ENCODE assay signal across 23 cellular contexts in the genomic region with DNA sequence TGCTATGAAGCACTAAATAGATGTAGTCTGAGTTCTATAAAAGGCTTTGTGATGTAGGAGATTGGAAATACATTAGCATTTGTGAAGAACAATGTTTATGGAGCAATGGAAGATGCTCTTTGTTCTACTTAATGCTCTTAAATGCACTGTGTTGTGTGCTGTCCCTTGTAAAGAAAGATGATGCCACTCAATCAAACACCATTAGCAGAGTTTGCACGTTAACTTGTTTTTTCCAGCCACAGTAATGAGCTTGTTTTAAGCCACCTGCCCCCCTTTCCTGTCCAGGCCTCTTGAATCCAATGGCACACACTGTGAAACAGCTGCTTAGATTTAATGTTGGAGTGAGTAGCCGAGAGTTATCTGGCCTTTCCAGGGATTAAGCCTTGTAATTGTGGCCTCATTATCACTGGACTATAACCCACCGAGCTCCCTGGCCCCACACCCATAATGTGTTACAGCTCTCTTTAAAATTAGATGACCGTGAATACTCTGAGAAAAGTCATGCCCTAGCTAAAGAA.
DNase-seq lines count a peak whose midpoint lies in the region; ATAC-seq and TF ChIP-seq lines count a peak whose summit lies in the region.
"Had no signal": no experiment of that assay in that cellular context is flagged by ENCODE, and none has a peak within 500 bp of the region (broad histone marks: within the 10 kb centered on the region; RNA-seq: fewer than 3 reads in every experiment).

No MANE protein-coding gene starts in this region.

- H3K4me3 ChIP-seq in upper lobe of left lung = no peak overlapping the region
- H3K4me3 ChIP-seq: BLaER1, lung, prostate gland, spleen had no signal

- no peak overlapping the region for H3K14ac ChIP-seq in H9 (ENCODE audit: insufficient read depth, low read length)

- H3K9me3 Mint-ChIP-seq in H9 (no peaks in the 10 kb centered on the region; a peak in 1 of 5 replicates), nephron progenitor cell (peaks cover 4% of the 10 kb centered on the region)
- H3K9me3 Mint-ChIP-seq: activated CD4-positive, alpha-beta T cell treated with anti-CD3 and anti-CD28 coated beads, Interleukin-2, amount 10 ng/mL, durations not matched to agents 7 days and 5 days; immature natural killer cell had no signal

- no CpG with 5 or more reads among the region's 4 CpGs for WGBS in H9 (ENCODE audit: extremely low coverage, insufficient read length, low lambda C conversion rate)
- 62 to 69% methylated on average over 4 of the region's 4 CpGs for WGBS in upper lobe of left lung, 2 donors

- no peaks in the 10 kb centered on the region for H3K79me2 ChIP-seq in H9 (ENCODE audit: insufficient read depth, low read length)

- DNase-seq in H9 = no peak
- DNase-seq in NCI-H146 treated with DMSO at 0.1 percent for 48 hours (lab: John Stamatoyannopoulos, UW; ENCODE audit: unreplicated experiment) = peak; percentile 27
- DNase-seq in NCI-H748 treated with DMSO at 0.1 percent for 48 hours (lab: John Stamatoyannopoulos, UW) = peak; percentile 96
- DNase-seq in nephron progenitor cell = no peak
- no peak for DNase-seq in HEK293T (ENCODE audit: extremely low spot score)
- no peak for DNase-seq in activated CD8-positive, alpha-beta memory T cell treated with anti-CD3 and anti-CD28 coated beads for 24 hours
- no peak for DNase-seq in upper lobe of left lung
- DNase-seq: activated CD4-positive, alpha-beta T cell treated with anti-CD3 and anti-CD28 coated beads, Interleukin-2, amount 10 ng/mL, durations not matched to agents 7 days and 5 days; activated naive CD4-positive, alpha-beta T cell treated with anti-CD3 and anti-CD28 coated beads, Interleukin-2, amount 50 U/mL, for 16 hours; erythroblast; GOT3; immature natural killer cell; naive B cell; NCI-H2029; spleen; stimulated activated naive CD4-positive, alpha-beta T cell; trophoblast cell had no signal

- H3K36me3 ChIP-seq in upper lobe of left lung = no peaks in the 10 kb centered on the region
- H3K36me3 ChIP-seq: BLaER1, prostate gland, spleen had no signal

- no peak overlapping the region for H3K56ac ChIP-seq in H9 (ENCODE audit: insufficient read length, low read depth, low read length)

- H4K8ac ChIP-seq in H9 (replicated peaks; ENCODE audit: insufficient read length, low read depth, low read length) = no peak overlapping the region

- peaks cover 0 to 7% (median 3%) of the 10 kb centered on the region in 3 experiments; a peak in 3 of 7 replicates for H3K36me3 Mint-ChIP-seq in H9 (ENCODE audit: insufficient read depth in 1 of 3, low read depth in 3 of 3)
- H3K36me3 Mint-ChIP-seq in nephron progenitor cell (ENCODE audit: low read depth) = no peaks in the 10 kb centered on the region
- H3K36me3 Mint-ChIP-seq: immature natural killer cell, naive B cell had no signal

- TF ChIP-seq EP300 in upper lobe of left lung (IDR thresholded peaks at IDR 0.05) = no peak

- ATAC-seq in GM21619 (IDR thresholded peaks at IDR 0.05; ENCODE audit: unreplicated experiment) = no peak
- no peak for ATAC-seq in upper lobe of left lung (ENCODE audit: low FRiP score in 2 of 2)
- ATAC-seq: SK-N-SH treated with all-trans-retinoic acid at 6 μM for 48 hours had no signal

- H3K27me3 Mint-ChIP-seq in H9 (ENCODE audit: low read depth) = no peaks in the 10 kb centered on the region
- H3K27me3 Mint-ChIP-seq in nephron progenitor cell (ENCODE audit: low read depth, poor library complexity) = no peaks in the 10 kb centered on the region
- H3K27me3 Mint-ChIP-seq: naive B cell had no signal

- H3K79me1 ChIP-seq in H9 (ENCODE audit: insufficient read depth, low read depth, low read length, poor library complexity, severe bottlenecking) = no peaks in the 10 kb centered on the region

- no peak overlapping the region for H2BK120ac ChIP-seq in H9 (ENCODE audit: low read depth, low read length, poor library complexity, severe bottlenecking)

- no peak overlapping the region for H3T11ph ChIP-seq in H9 (ENCODE audit: low read length)

- H2BK5ac ChIP-seq in H9 (ENCODE audit: insufficient read length, low read length) = no peak overlapping the region

- H3K27ac ChIP-seq in H9 (ENCODE audit: insufficient read length, low read depth, low read length) (no peak overlapping the region), upper lobe of left lung (no peak overlapping the region)
- H3K27ac ChIP-seq: BLaER1, KMS-11, prostate gland, spleen had no signal

- H3K23me2 ChIP-seq in H9 (ENCODE audit: insufficient read length, low read depth, low read length, poor library complexity, severe bottlenecking) = no peaks in the 10 kb centered on the region

- H3K9ac ChIP-seq in H9 (ENCODE audit: extremely low read depth, insufficient read length, low read length) = no peak overlapping the region
- H3K9ac ChIP-seq: BLaER1, KMS-11 had no signal

- H3K23ac ChIP-seq in H9 (ENCODE audit: insufficient read length, low read depth, low read length) = no peak overlapping the region

- H3K18ac ChIP-seq in H9 (ENCODE audit: insufficient read length, low read depth, low read length) = no peak overlapping the region

- no peak overlapping the region for H2BK20ac ChIP-seq in H9 (ENCODE audit: low read depth, low read length, poor library complexity, severe bottlenecking)

- no peak overlapping the region for H4K91ac ChIP-seq in H9 (ENCODE audit: insufficient read length, low read depth, low read length)

- H2BK12ac ChIP-seq in H9 (ENCODE audit: insufficient read length, low read depth, low read length) = no peak overlapping the region

- H2BK15ac ChIP-seq in H9 (ENCODE audit: low read depth, low read length) = no peak overlapping the region

- TF ChIP-seq POLR2A in upper lobe of left lung (IDR thresholded peaks at IDR 0.05) = no peak

- H3K9me3 ChIP-seq in H9 (ENCODE audit: control insufficient read depth, low read depth, low read length) (no peaks in the 10 kb centered on the region), upper lobe of left lung (no peaks in the 10 kb centered on the region)
- H3K9me3 ChIP-seq: BLaER1, prostate gland, spleen had no signal

- POLR2A ChIA-PET in HEK293T (lab: Yijun Ruan, JAX) = no interaction called here

- CTCF ChIA-PET in HEK293T (lab: Yijun Ruan, JAX) = no interaction called here

- TF ChIP-seq CTCF in H9 (conservative IDR thresholded peaks at IDR 0.05) = no peak
- no peak for TF ChIP-seq CTCF in nephron progenitor cell (IDR thresholded peaks at IDR 0.05)
- TF ChIP-seq CTCF in upper lobe of left lung (IDR thresholded peaks at IDR 0.05) = no peak

- no peak overlapping the region for H2AK5ac ChIP-seq in H9 (ENCODE audit: insufficient read length, low read length)

- H4K20me1 ChIP-seq in H9 (ENCODE audit: control insufficient read depth, insufficient read depth, insufficient read length) = no peaks in the 10 kb centered on the region
- H4K20me1 ChIP-seq: BLaER1 had no signal

- H3K4me3 Mint-ChIP-seq in H9 (no peak overlapping the region), nephron progenitor cell (no peak overlapping the region)
- H3K4me3 Mint-ChIP-seq: activated CD4-positive, alpha-beta T cell treated with anti-CD3 and anti-CD28 coated beads, Interleukin-2, amount 10 ng/mL, durations not matched to agents 7 days and 5 days; immature natural killer cell; naive B cell had no signal

- no peak overlapping the region for H3K4ac ChIP-seq in H9 (ENCODE audit: low read depth, low read length)

- no peak overlapping the region for H4K5ac ChIP-seq in H9 (ENCODE audit: insufficient read length, low read depth, low read length)

- peak overlapping the region; percentile 33 to 87 (median 50); a peak in 5 of 7 replicates for H3K27ac Mint-ChIP-seq in H9
- H3K27ac Mint-ChIP-seq in nephron progenitor cell = peak overlapping the region; percentile 64
- H3K27ac Mint-ChIP-seq: activated CD4-positive, alpha-beta T cell treated with anti-CD3 and anti-CD28 coated beads, Interleukin-2, amount 10 ng/mL, durations not matched to agents 7 days and 5 days; immature natural killer cell; naive B cell had no signal

- H3K4me2 ChIP-seq in H9 (ENCODE audit: insufficient read depth, insufficient read length, low read length) = peak overlapping the region; percentile 37
- H3K4me2 ChIP-seq: BLaER1, KMS-11 had no signal

- H3K4me1 ChIP-seq in H9 (ENCODE audit: insufficient read depth, low read length) (no peaks in the 10 kb centered on the region; the same call in 1 of the 2 replicates), upper lobe of left lung (no peaks in the 10 kb centered on the region)
- H3K4me1 ChIP-seq: BLaER1, prostate gland, spleen had no signal

- no peaks in the 10 kb centered on the region for H3K27me3 ChIP-seq in H9 (ENCODE audit: insufficient read depth, low read length)
- H3K27me3 ChIP-seq in upper lobe of left lung = no peaks in the 10 kb centered on the region
- H3K27me3 ChIP-seq: spleen had no signal

- H2AFZ ChIP-seq in H9 (ENCODE audit: low read length) = no peak overlapping the region

- H3K4me1 Mint-ChIP-seq in H9 (peaks cover 24 to 41% of the 10 kb centered on the region in 2 experiments), nephron progenitor cell (peaks cover 19% of the 10 kb centered on the region)
- H3K4me1 Mint-ChIP-seq: activated CD4-positive, alpha-beta T cell treated with anti-CD3 and anti-CD28 coated beads, Interleukin-2, amount 10 ng/mL, durations not matched to agents 7 days and 5 days; immature natural killer cell; naive B cell had no signal

TF ChIP-seq in HEK293T, 16 proteins besides CTCF, POLR2A, EP300 and RAD21:
- TF ChIP-seq ARNT (IDR thresholded peaks at IDR 0.05) = no peak
- TF ChIP-seq LEF1 (IDR thresholded peaks at IDR 0.05; ENCODE audit: borderline replicate concordance) = no peak
- TF ChIP-seq SUZ12 (IDR thresholded peaks at IDR 0.05) = no peak
- no peak for TF ChIP-seq ZNF384 (IDR thresholded peaks at IDR 0.05)
- TF ChIP-seq ELF4 (IDR thresholded peaks at IDR 0.05) = no peak
- TF ChIP-seq CTBP1 (IDR thresholded peaks at IDR 0.05; ENCODE audit: borderline replicate concordance) = no peak
- TF ChIP-seq NFRKB (IDR thresholded peaks at IDR 0.05) = no peak
- TF ChIP-seq FOXA1 (IDR thresholded peaks at IDR 0.05) = no peak
- no peak for TF ChIP-seq TARDBP (IDR thresholded peaks at IDR 0.05)
- TF ChIP-seq BHLHE40 (IDR thresholded peaks at IDR 0.05; ENCODE audit: borderline replicate concordance) = no peak
- TF ChIP-seq HDGF (IDR thresholded peaks at IDR 0.05; ENCODE audit: borderline replicate concordance) = no peak

Comparison
In these comparisons a context has a peak if more than half of its experiments do, and no peak if none do; other contexts are left out.
1. DNase-seq: peak in NCI-H146 treated with DMSO at 0.1 percent for 48 hours (single experiment) and NCI-H748 treated with DMSO at 0.1 percent for 48 hours (single experiment); none in H9 (single experiment), nephron progenitor cell (single experiment), HEK293T (single experiment), activated CD8-positive, alpha-beta memory T cell treated with anti-CD3 and anti-CD28 coated beads for 24 hours (single experiment) and upper lobe of left lung (0 of 2).